ENCODE assay signal across 18 cellular contexts in genomic region chr3:4476507-4476906, GRCh38. TPM values are rescaled to one million over a fixed set of nuclear protein-coding genes. Genes with fewer than 3 reads are reported as not detected.
A peak's percentile ranks its signal among the peaks of the same experiment; 100 is the strongest.
DNase-seq lines count a peak whose midpoint lies in the region; ATAC-seq and TF ChIP-seq lines count a peak whose summit lies in the region.
"Had no signal": no experiment of that assay in that cellular context is flagged by ENCODE, and none has a peak within 500 bp of the region (broad histone marks: within the 10 kb centered on the region; RNA-seq: fewer than 3 reads in every experiment).

No MANE protein-coding gene starts in this region.

- H3K27me3 ChIP-seq in upper lobe of right lung, result no peaks in the 10 kb centered on the region
- H3K27me3 ChIP-seq: MG63 had no signal

- intact Hi-C loops in upper lobe of right lung (cut with DNase I), result no loop called here
- intact Hi-C loops in activated T-helper 1 cell treated with anti-CD3 and anti-CD28 coated beads, Interleukin-12 subunit alpha, Interleukin-12 subunit beta, Interleukin-2, Interleukin-4 antibody, amounts not matched to agents 30 ng/mL and 10 ng/mL and 1 ng/mL, durations not matched to agents 14 hours and 24 hours and 36 hours (cut with micrococcal nuclease), result no loop called here

- H3K4me1 Mint-ChIP-seq in activated T-helper 1 cell treated with anti-CD3 and anti-CD28 coated beads, Interleukin-12 subunit alpha, Interleukin-12 subunit beta, Interleukin-2, Interleukin-4 antibody, amounts not matched to agents 30 ng/mL and 10 ng/mL and 1 ng/mL, durations not matched to agents 14 hours and 24 hours and 36 hours (ENCODE audit: low read depth), result peaks cover 17% of the 10 kb centered on the region

- H3K27ac ChIP-seq in upper lobe of right lung, result no peak overlapping the region

- peaks cover 23% of the 10 kb centered on the region for H3K27me3 Mint-ChIP-seq in activated T-helper 1 cell treated with anti-CD3 and anti-CD28 coated beads, Interleukin-12 subunit alpha, Interleukin-12 subunit beta, Interleukin-2, Interleukin-4 antibody, amounts not matched to agents 30 ng/mL and 10 ng/mL and 1 ng/mL, durations not matched to agents 14 hours and 24 hours and 36 hours (ENCODE audit: insufficient read depth)

- H3K36me3 ChIP-seq in upper lobe of right lung, result no peaks in the 10 kb centered on the region
- H3K36me3 ChIP-seq: MG63 had no signal

- no peak overlapping the region for H3K27ac Mint-ChIP-seq in activated T-helper 1 cell treated with anti-CD3 and anti-CD28 coated beads, Interleukin-12 subunit alpha, Interleukin-12 subunit beta, Interleukin-2, Interleukin-4 antibody, amounts not matched to agents 30 ng/mL and 10 ng/mL and 1 ng/mL, durations not matched to agents 14 hours and 24 hours and 36 hours
- H3K27ac Mint-ChIP-seq: CD8-positive, alpha-beta T cell had no signal

- no peak for TF ChIP-seq CTCF in NB4 (IDR thresholded peaks at IDR 0.05; ENCODE audit: low read depth, low read length)
- TF ChIP-seq CTCF in upper lobe of right lung (IDR thresholded peaks at IDR 0.05), result no peak

- H3K4me1 ChIP-seq in upper lobe of right lung, result no peaks in the 10 kb centered on the region

- H3K9me3 ChIP-seq in upper lobe of right lung, result no peaks in the 10 kb centered on the region
- H3K9me3 ChIP-seq: MG63 had no signal

- H3K36me3 Mint-ChIP-seq in activated T-helper 1 cell treated with anti-CD3 and anti-CD28 coated beads, Interleukin-12 subunit alpha, Interleukin-12 subunit beta, Interleukin-2, Interleukin-4 antibody, amounts not matched to agents 30 ng/mL and 10 ng/mL and 1 ng/mL, durations not matched to agents 14 hours and 24 hours and 36 hours (ENCODE audit: low read depth), result no peaks in the 10 kb centered on the region
- H3K36me3 Mint-ChIP-seq: CD8-positive, alpha-beta T cell had no signal

- no peaks in the 10 kb centered on the region for H3K9me3 Mint-ChIP-seq in activated T-helper 1 cell treated with anti-CD3 and anti-CD28 coated beads, Interleukin-12 subunit alpha, Interleukin-12 subunit beta, Interleukin-2, Interleukin-4 antibody, amounts not matched to agents 30 ng/mL and 10 ng/mL and 1 ng/mL, durations not matched to agents 14 hours and 24 hours and 36 hours
- H3K9me3 Mint-ChIP-seq: CD8-positive, alpha-beta T cell had no signal

- no peak overlapping the region for H3K4me3 Mint-ChIP-seq in activated T-helper 1 cell treated with anti-CD3 and anti-CD28 coated beads, Interleukin-12 subunit alpha, Interleukin-12 subunit beta, Interleukin-2, Interleukin-4 antibody, amounts not matched to agents 30 ng/mL and 10 ng/mL and 1 ng/mL, durations not matched to agents 14 hours and 24 hours and 36 hours
- H3K4me3 Mint-ChIP-seq: CD8-positive, alpha-beta T cell had no signal

- no peak for TF ChIP-seq POLR2A in NB4 (IDR thresholded peaks at IDR 0.05; ENCODE audit: extremely low read depth, insufficient read length)

- H3K4me3 ChIP-seq in NB4 (ENCODE audit: low read depth, low read length), result no peak overlapping the region
- no peak overlapping the region for H3K4me3 ChIP-seq in upper lobe of right lung
- H3K4me3 ChIP-seq: MG63 had no signal

- ATAC-seq in upper lobe of right lung, result peak; percentile 54
- ATAC-seq: CD8-positive, alpha-beta T cell; HCT116 had no signal

- DNase-seq in H4 (ENCODE audit: low spot score), result peak; percentile 16
- DNase-seq in NB4 (ENCODE audit: low read depth), result peak; percentile 20
- peak; percentile 48 for DNase-seq in dermis blood vessel endothelial cell
- DNase-seq in upper lobe of right lung, result no peak
- no peak for DNase-seq in HT-29 (ENCODE audit: low spot score)
- no peak for DNase-seq in activated T-helper 1 cell treated with anti-CD3 and anti-CD28 coated beads, Interleukin-12 subunit alpha, Interleukin-12 subunit beta, Interleukin-2, Interleukin-4 antibody, amounts not matched to agents 30 ng/mL and 10 ng/mL and 1 ng/mL, durations not matched to agents 14 hours and 24 hours and 36 hours (ENCODE audit: low spot score)
- no peak for DNase-seq in activated naive CD4-positive, alpha-beta T cell treated with Interleukin-2 at 50 U/mL for 16 hours
- DNase-seq: CD8-positive, alpha-beta T cell; DMS153; GOT3; Karpas-422; MG63; NCI-H1105; NCI-H2029 treated with DMSO at 0.1 percent for 48 hours; NCI-H446; NCI-H526; Right ventricle myocardium superior had no signal

RNA-seq across cellular contexts. Expression of gene SUMF1, which starts 9.4 kb away (rescaled TPM):
- total RNA-seq in H4 (2014; rRNA removed; shearing (Covaris generic)), result 39.7 and 45.4 TPM in 2 replicates
- total RNA-seq in dermis blood vessel endothelial cell (97.2 and 102 TPM in 2 replicates), upper lobe of right lung (33.3 TPM)
- total RNA-seq in HT-29 (2014; rRNA removed; shearing (Covaris generic)), result 17.5 and 21.8 TPM in 2 replicates
- total RNA-seq in activated T-helper 1 cell treated with anti-CD3 and anti-CD28 coated beads, Interleukin-12 subunit alpha, Interleukin-12 subunit beta, Interleukin-2, Interleukin-4 antibody, amounts not matched to agents 30 ng/mL and 10 ng/mL and 1 ng/mL, durations not matched to agents 14 hours and 24 hours and 36 hours, result 6.1 and 7.0 TPM in 2 replicates

RNA-seq across cellular contexts. Expression of gene ITPR1, which starts 16.6 kb away (rescaled TPM):
- total RNA-seq in H4 (2014; rRNA removed; shearing (Covaris generic)), result 4.6 and 5.8 TPM in 2 replicates
- total RNA-seq in dermis blood vessel endothelial cell (47.5 and 59.7 TPM in 2 replicates), upper lobe of right lung (91.7 TPM)
- 3.6 and 5.1 TPM in 2 replicates for total RNA-seq in HT-29 (2014; rRNA removed; shearing (Covaris generic))
- 108 and 113 TPM in 2 replicates for total RNA-seq in activated T-helper 1 cell treated with anti-CD3 and anti-CD28 coated beads, Interleukin-12 subunit alpha, Interleukin-12 subunit beta, Interleukin-2, Interleukin-4 antibody, amounts not matched to agents 30 ng/mL and 10 ng/mL and 1 ng/mL, durations not matched to agents 14 hours and 24 hours and 36 hours

Comparison
In these comparisons a context has a peak if more than half of its experiments do, and no peak if none do; other contexts are left out.
1. DNase-seq: peak in H4 (single experiment), NB4 (single experiment) and dermis blood vessel endothelial cell (single experiment); none in upper lobe of right lung (single experiment), HT-29 (single experiment), activated T-helper 1 cell treated with anti-CD3 and anti-CD28 coated beads, Interleukin-12 subunit alpha, Interleukin-12 subunit beta, Interleukin-2, Interleukin-4 antibody, amounts not matched to agents 30 ng/mL and 10 ng/mL and 1 ng/mL, durations not matched to agents 14 hours and 24 hours and 36 hours (single experiment) and activated naive CD4-positive, alpha-beta T cell treated with Interleukin-2 at 50 U/mL for 16 hours (single experiment).